ENCODE assay signal across 15 cellular contexts in the genomic region with DNA sequence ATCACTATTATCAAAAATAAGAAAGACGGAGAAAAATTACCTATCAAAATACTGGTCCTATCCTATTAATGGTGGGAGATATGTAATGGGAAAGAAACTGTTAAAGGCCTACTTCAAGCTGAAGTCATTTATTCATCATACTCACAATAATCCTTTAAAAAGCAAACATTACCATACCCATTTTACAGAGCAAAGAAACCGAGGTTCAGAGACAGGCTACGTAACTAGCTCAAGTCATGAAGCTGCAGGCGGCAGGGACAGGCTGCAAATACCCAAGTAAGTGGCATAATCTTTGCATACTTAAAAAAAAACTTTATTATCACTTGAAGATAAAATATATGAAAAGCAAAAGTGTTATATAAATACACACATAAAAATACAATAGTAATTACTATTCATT. TPM values are rescaled to one million over a fixed set of nuclear protein-coding genes. Genes with fewer than 3 reads are reported as not detected.
DNase-seq lines count a peak whose midpoint lies in the region; ATAC-seq, FAIRE-seq and TF ChIP-seq lines count a peak whose summit lies in the region.
"Had no signal": no experiment of that assay in that cellular context is flagged by ENCODE, and none has a peak within 500 bp of the region (broad histone marks: within the 10 kb centered on the region; RNA-seq: fewer than 3 reads in every experiment).

No MANE protein-coding gene starts in this region.

- H3K9me3 Mint-ChIP-seq in CD8-positive, alpha-beta memory T cell = no peaks in the 10 kb centered on the region

- H4K20me1 ChIP-seq in HepG2 (ENCODE audit: insufficient read depth, low read length) = no peaks in the 10 kb centered on the region

- H3K4me1 ChIP-seq in CD8-positive, alpha-beta memory T cell (ENCODE audit: insufficient read depth, low read length) = peaks cover 7% of the 10 kb centered on the region
- peaks cover 58% of the 10 kb centered on the region for H3K4me1 ChIP-seq in HepG2 (ENCODE audit: insufficient read depth, low read length)
- H3K4me1 ChIP-seq in skeletal muscle tissue (ENCODE audit: control insufficient read depth in 3 of 3, insufficient read depth in 3 of 3, low read length in 3 of 3) = peaks cover 29 to 42% (median 39%) of the 10 kb centered on the region in 3 donors

- WGBS in HepG2 (ENCODE audit: low lambda C conversion rate) = 90% methylated on average over 4 of the region's 4 CpGs

- H3K27me3 ChIP-seq in CD8-positive, alpha-beta memory T cell (ENCODE audit: insufficient read depth, low read length, poor library complexity, severe bottlenecking) = no peaks in the 10 kb centered on the region
- H3K27me3 ChIP-seq in HepG2 (ENCODE audit: control insufficient read depth in 1 of 2, insufficient read depth in 2 of 2, low read length in 2 of 2) (no peaks in the 10 kb centered on the region; a peak in 2 of 5 replicates), skeletal muscle tissue (ENCODE audit: control insufficient read depth in 3 of 3, insufficient read depth in 3 of 3, low read length in 3 of 3) (no peaks in the 10 kb centered on the region), MG63 (no peaks in the 10 kb centered on the region)

- in situ Hi-C loops in HepG2 (cut with HindIII; ENCODE audit: extremely low pct_ligation_motif_present, low pct_unique_long_range_greater_than_20kb) = no loop called here
- in situ Hi-C loops in GM13977 (cut with MboI; ENCODE audit: low pct_unique_long_range_greater_than_20kb, low sequenced_read_pairs, unreplicated experiment) = no loop called here

- H3K27me3 Mint-ChIP-seq in CD8-positive, alpha-beta memory T cell = peaks cover 0 to 1% of the 10 kb centered on the region in 2 donors

- no peak overlapping the region for H3K4me3 ChIP-seq in CD8-positive, alpha-beta memory T cell (ENCODE audit: low read length)
- H3K4me3 ChIP-seq in HepG2 (replicated peaks in 1 of 3; ENCODE audit: insufficient read depth in 1 of 3, low read depth in 2 of 3, low read length in 3 of 3) = peak overlapping the region in 2 of 3 experiments; percentile 94 to 99; a peak in 4 of 6 replicates
- H3K4me3 ChIP-seq in skeletal muscle tissue (ENCODE audit: low read length in 3 of 3) = peak overlapping the region in 2 of 3 donors; percentile 61 to 78
- H3K4me3 ChIP-seq in MG63 = no peak overlapping the region

- no peaks in the 10 kb centered on the region for H3K9me3 ChIP-seq in CD8-positive, alpha-beta memory T cell (ENCODE audit: low read length)
- H3K9me3 ChIP-seq in HepG2 (ENCODE audit: low read length) (no peaks in the 10 kb centered on the region), skeletal muscle tissue (ENCODE audit: control insufficient read depth in 3 of 3, low read length in 3 of 3) (no peaks in the 10 kb centered on the region), MG63 (no peaks in the 10 kb centered on the region)

- H3K36me3 ChIP-seq in CD8-positive, alpha-beta memory T cell (ENCODE audit: insufficient read depth, low read length) = no peaks in the 10 kb centered on the region
- H3K36me3 ChIP-seq in HepG2 (replicated peaks in 1 of 2; ENCODE audit: control insufficient read depth in 1 of 2, insufficient read depth in 2 of 2, low read length in 2 of 2) (no peaks in the 10 kb centered on the region), skeletal muscle tissue (ENCODE audit: control insufficient read depth in 3 of 3, insufficient read depth in 3 of 3, low read length in 3 of 3) (no peaks in the 10 kb centered on the region), MG63 (no peaks in the 10 kb centered on the region)

- POLR2A ChIA-PET in CD8-positive, alpha-beta memory T cell (lab: Charles Lee) = no interaction called here
- POLR2A ChIA-PET in HepG2 (lab: Yijun Ruan, JAX) = no interaction called here

- no peak for TF ChIP-seq POLR2A in HepG2 (IDR thresholded peaks at IDR 0.05; ENCODE audit: insufficient read depth in 1 of 2, low read depth in 2 of 2, low read length in 2 of 2)

- no peak for FAIRE-seq in HepG2 (lab: Jason Lieb, UNC)
- FAIRE-seq: bronchial epithelial cell had no signal

- no peak for ATAC-seq in HepG2
- ATAC-seq: left lobe of liver, Right ventricle myocardium inferior had no signal

- H3K9ac ChIP-seq in HepG2 (ENCODE audit: insufficient read depth, low read depth, low read length) (peak overlapping the region; percentile 83), skeletal muscle tissue (ENCODE audit: low read depth in 1 of 3, low read length in 3 of 3) (peak overlapping the region; percentile 44 to 93 (median 84))

- no peak overlapping the region for H2AFZ ChIP-seq in HepG2 (ENCODE audit: low read length)

- H3K4me1 Mint-ChIP-seq in CD8-positive, alpha-beta memory T cell = peaks cover 35 to 51% (median 46%) of the 10 kb centered on the region in 3 donors

- no peak for TF ChIP-seq RAD21 in HepG2 (CRISPR knock-in tag; IDR thresholded peaks at IDR 0.05)

- no peak overlapping the region for H3K27ac ChIP-seq in CD8-positive, alpha-beta memory T cell (ENCODE audit: low read depth, low read length)
- H3K27ac ChIP-seq in VCaP (peak overlapping the region; percentile 93), HepG2 (ENCODE audit: extremely low read length, insufficient read depth, low read length) (peak overlapping the region; percentile 58), skeletal muscle tissue (ENCODE audit: low read depth, low read length) (no peak overlapping the region)

- DNase-seq in CD8-positive, alpha-beta memory T cell = no peak
- DNase-seq in HepG2 (ENCODE audit: low spot score) (no peak), GM10266 (ENCODE audit: extremely low spot score) (no peak), MG63 (no peak), GM13977 (ENCODE audit: low spot score) (no peak)
- DNase-seq: activated CD8-positive, alpha-beta memory T cell treated with anti-CD3 and anti-CD28 coated beads, Interleukin-2, amount 50 U/mL, for 4 hours; activated naive CD4-positive, alpha-beta T cell; GDM1; Karpas-422; T-helper 1 cell had no signal

- H3K4me2 ChIP-seq in HepG2 (ENCODE audit: low read depth, low read length) = peak overlapping the region; percentile 98

- intact Hi-C loops in HepG2 (cut with micrococcal nuclease; ENCODE audit: unreplicated experiment) = loop anchor here (5.0 kb wide), 1 partner anchor 592 kb away; the partner anchor contains the start of gene XRN2

- peak overlapping the region in 3 of 8 donors; percentile 43 to 98 (median 95) for H3K27ac Mint-ChIP-seq in CD8-positive, alpha-beta memory T cell

- TSS peak; percentile 38 for BruUV-seq in HepG2 (replicated peaks; lab: Mats Ljungman, UMichigan)

- peaks cover 0 to 7% (median 5%) of the 10 kb centered on the region in 3 donors for H3K36me3 Mint-ChIP-seq in CD8-positive, alpha-beta memory T cell

- TF ChIP-seq EP300 in HepG2 (IDR thresholded peaks at IDR 0.05; ENCODE audit: low read depth in 2 of 2, low read length in 2 of 2) (no peak), HepG2 (CRISPR knock-in tag; IDR thresholded peaks at IDR 0.05; ENCODE audit: borderline replicate concordance) (no peak)

- H3K4me3 Mint-ChIP-seq in CD8-positive, alpha-beta memory T cell = peak overlapping the region in 4 of 7 donors; percentile 75 to 94 (median 90)

- CTCF ChIA-PET in CD8-positive, alpha-beta memory T cell (lab: Charles Lee) = no interaction called here
- CTCF ChIA-PET in HepG2 (lab: Yijun Ruan, JAX; ENCODE audit: low intra/inter-chr PET ratio, low total read pairs) = no interaction called here

- H3K79me2 ChIP-seq in HepG2 (ENCODE audit: insufficient read depth, low read length) = peaks cover 50% of the 10 kb centered on the region

- no peak for TF ChIP-seq CTCF in VCaP (conservative IDR thresholded peaks at IDR 0.05)
- TF ChIP-seq CTCF in HepG2 (CRISPR knock-in tag; IDR thresholded peaks at IDR 0.05) = no peak
- no peak for TF ChIP-seq CTCF in GM10266 (IDR thresholded peaks at IDR 0.05; ENCODE audit: control insufficient read depth, insufficient read depth, low read depth, missing control alignments)
- no peak for TF ChIP-seq CTCF in GM13977 (IDR thresholded peaks at IDR 0.05; ENCODE audit: extremely low read depth, insufficient read depth, missing control alignments)

TF ChIP-seq in HepG2, 621 proteins besides CTCF, POLR2A, EP300 and RAD21 (continues in another document):
- peak; percentile 85 for TF ChIP-seq KDM1A (CRISPR knock-in tag; IDR thresholded peaks at IDR 0.05)
- TF ChIP-seq ZNF629 (CRISPR knock-in tag; conservative IDR thresholded peaks at IDR 0.05) = peak; percentile 96
- TF ChIP-seq CREM (IDR thresholded peaks at IDR 0.05) = no peak
- TF ChIP-seq CREM (CRISPR knock-in tag; IDR thresholded peaks at IDR 0.05) = no peak
- no peak for TF ChIP-seq IKZF1 (IDR thresholded peaks at IDR 0.05)

RNA-seq across cellular contexts. Expression of gene RALGAPA2, which starts 2.6 kb away (rescaled TPM):
- 10 to 100 TPM; 13.4 to 14.5 TPM for total RNA-seq in CD8-positive, alpha-beta memory T cell
- 7.4 TPM for polyA plus RNA-seq in CD8-positive, alpha-beta memory T cell
- total RNA-seq in HepG2 (2016; rRNA removed; fragmentation: Illumina TruSeq; extraction: Trizol) (17.7 and 18.3 TPM in 2 replicates), skeletal muscle tissue (15.7 TPM)
- total RNA-seq in HepG2 (2016; cell fraction: cytosol; rRNA removed; fragmentation: Illumina TruSeq; extraction: Trizol; ENCODE audit: low read depth) = 3.1 and 4.5 TPM in 2 replicates
- 16.3 and 18.8 TPM in 2 replicates for total RNA-seq in HepG2 (2016; cell fraction: insoluble cytoplasmic fraction; rRNA removed; fragmentation: Illumina TruSeq; extraction: Trizol)
- total RNA-seq in HepG2 (2016; cell fraction: membrane; rRNA removed; fragmentation: Illumina TruSeq; extraction: Trizol) = 6.5 and 7.8 TPM in 2 replicates
- total RNA-seq in HepG2 (2016; cell fraction: nucleus; rRNA removed; fragmentation: Illumina TruSeq; extraction: Trizol) = 29.6 and 31.7 TPM in 2 replicates
- polyA plus RNA-seq in HepG2 (2011; rRNA removed) = 13.8 and 15.7 TPM in 2 replicates
- polyA plus RNA-seq in HepG2 (2011; cell fraction: cytosol; rRNA removed) = 8.0 and 13.3 TPM in 2 replicates
- polyA plus RNA-seq in HepG2 (2011; cell fraction: nucleus; rRNA removed) = 38.4 and 38.5 TPM in 2 replicates
- 18.4 and 27.5 TPM in 2 replicates for polyA plus RNA-seq in HepG2 (2012)
- polyA plus RNA-seq in HepG2 (2016; cell fraction: cytosol; fragmentation: Illumina TruSeq; extraction: Trizol; ENCODE audit: low read depth) = 0.49 and 0.67 TPM in 2 replicates
- 8.9 and 11.7 TPM in 2 replicates for polyA plus RNA-seq in HepG2 (2016; cell fraction: insoluble cytoplasmic fraction; fragmentation: Illumina TruSeq; extraction: Trizol; ENCODE audit: low read depth)
- 1.2 and 1.7 TPM in 2 replicates for polyA plus RNA-seq in HepG2 (2016; cell fraction: membrane; fragmentation: Illumina TruSeq; extraction: Trizol; ENCODE audit: low read depth)
- polyA plus RNA-seq in HepG2 (2016; cell fraction: nucleus; fragmentation: Illumina TruSeq; extraction: Trizol; ENCODE audit: insufficient read depth, low read depth) = 17.2 and 18.1 TPM in 2 replicates
- 7.3 and 40.9 TPM in 2 replicates for polyA minus RNA-seq in HepG2 (2011; rRNA and poly(A)+ RNA removed; ENCODE audit: low replicate concordance)
- 20.8 and 29.0 TPM in 2 replicates for polyA minus RNA-seq in HepG2 (2011; cell fraction: cytosol; rRNA and poly(A)+ RNA removed)
- polyA minus RNA-seq in HepG2 (2011; cell fraction: nucleus; rRNA and poly(A)+ RNA removed) = 158 and 172 TPM in 2 replicates
- total RNA-seq in MG63 (2014; rRNA removed; shearing (Covaris generic); ENCODE audit: low replicate concordance) = 0.53 and 4.8 TPM in 2 replicates

Comparison
In these comparisons a context has a peak if more than half of its experiments do, and no peak if none do; other contexts are left out.
1. H3K27ac ChIP-seq: peak in VCaP (single experiment) and HepG2 (single experiment); none in CD8-positive, alpha-beta memory T cell (single experiment) and skeletal muscle tissue (single experiment).
2. H3K4me3 ChIP-seq: peak in HepG2 (2 of 3) and skeletal muscle tissue (2 of 3); none in CD8-positive, alpha-beta memory T cell (single experiment) and MG63 (single experiment).